In genomic region chr7:19107392-19108147, GRCh38 we compare ENCODE assay signal across 9 cellular contexts. TPM values are rescaled to one million over a fixed set of nuclear protein-coding genes. Genes with fewer than 3 reads are reported as not detected.
DNase-seq lines count a peak whose midpoint lies in the region; ATAC-seq and TF ChIP-seq lines count a peak whose summit lies in the region.
"Had no signal": no experiment of that assay in that cellular context is flagged by ENCODE, and none has a peak within 500 bp of the region (broad histone marks: within the 10 kb centered on the region; RNA-seq: fewer than 3 reads in every experiment).

No MANE protein-coding gene starts in this region.

- POLR2A ChIA-PET in PC-3 (lab: Charles Lee; ENCODE audit: unreplicated experiment), result no interaction called here
- POLR2A ChIA-PET in PC-9 (lab: Charles Lee; ENCODE audit: unreplicated experiment), result no interaction called here

- no peaks in the 10 kb centered on the region for H3K36me3 ChIP-seq in PC-3 (ENCODE audit: low read depth, low read length)
- H3K36me3 ChIP-seq in PC-9 (ENCODE audit: low read depth), result no peaks in the 10 kb centered on the region

- H3K4me3 ChIP-seq in PC-3 (ENCODE audit: low read length) (peak overlapping the region; percentile 74), PC-9 (no peak overlapping the region)

- H2AFZ ChIP-seq in PC-3 (ENCODE audit: low read length) (peak overlapping the region; percentile 96), PC-9 (no peak overlapping the region)

- H3K9me3 ChIP-seq in PC-3 (ENCODE audit: low read length) (no peaks in the 10 kb centered on the region), PC-9 (ENCODE audit: insufficient read depth, low read depth) (no peaks in the 10 kb centered on the region; the same call in 1 of the 2 replicates)

- ATAC-seq in PC-3, result peak; percentile 58
- peak; percentile 45 for ATAC-seq in foreskin keratinocyte
- no peak for ATAC-seq in GM21786 (IDR thresholded peaks at IDR 0.05; ENCODE audit: unreplicated experiment)

- TF ChIP-seq CTCF in PC-3 (conservative IDR thresholded peaks at IDR 0.05; ENCODE audit: low read depth, low read length) (no peak), foreskin keratinocyte (conservative IDR thresholded peaks at IDR 0.05) (no peak), PC-9 (conservative IDR thresholded peaks at IDR 0.05) (no peak)

- no peaks in the 10 kb centered on the region for H4K20me1 ChIP-seq in PC-3 (ENCODE audit: low read length)
- H4K20me1 ChIP-seq in PC-9 (ENCODE audit: insufficient read depth), result no peaks in the 10 kb centered on the region

- H3K27ac ChIP-seq in PC-3 (ENCODE audit: low read length), result no peak overlapping the region
- no peak overlapping the region for H3K27ac ChIP-seq in foreskin keratinocyte
- H3K27ac ChIP-seq in PC-9, result no peak overlapping the region

- H3K27me3 ChIP-seq in PC-3 (ENCODE audit: low read length), result no peaks in the 10 kb centered on the region
- H3K27me3 ChIP-seq in foreskin keratinocyte, result peaks cover 100% of the 10 kb centered on the region
- H3K27me3 ChIP-seq in PC-9 (ENCODE audit: insufficient read depth, low read depth), result no peaks in the 10 kb centered on the region; the same call in 1 of the 2 replicates

- H3F3A ChIP-seq in PC-3 (ENCODE audit: low read length, unreplicated experiment) (no peaks in the 10 kb centered on the region), PC-9 (ENCODE audit: insufficient read depth, low read depth) (no peaks in the 10 kb centered on the region)

- intact Hi-C loops in PC-3 (cut with micrococcal nuclease), result no loop called here
- intact Hi-C loops in posterior vena cava (cut with DNase I), result no loop called here
- intact Hi-C loops in PC-9 (cut with micrococcal nuclease; ENCODE audit: unreplicated experiment), result no loop called here

- CTCF ChIA-PET in PC-3 (lab: Charles Lee), result no interaction called here
- CTCF ChIA-PET in PC-9 (lab: Charles Lee), result no interaction called here

- peak overlapping the region; percentile 41 for H3K9ac ChIP-seq in PC-3 (ENCODE audit: low read length)

- peak overlapping the region; percentile 92 for H3K4me2 ChIP-seq in PC-3 (ENCODE audit: low read length)
- no peak overlapping the region for H3K4me2 ChIP-seq in PC-9

- BruUV-seq in PC-3 (replicated peaks; lab: Mats Ljungman, UMichigan) (no TSS peak), PC-9 (replicated peaks; lab: Mats Ljungman, UMichigan) (no TSS peak)

- H3K9me2 ChIP-seq in PC-3 (replicated peaks; ENCODE audit: low read length) (no peaks in the 10 kb centered on the region), PC-9 (ENCODE audit: insufficient read depth) (no peaks in the 10 kb centered on the region)

- DNase-seq in EL (peak; percentile 86), PC-3 (peak; percentile 33), foreskin keratinocyte (peak in 1 of 2 donors; percentile 38), posterior vena cava (ENCODE audit: low spot score) (peak; percentile 76), PC-9 (no peak), NCI-H2196 treated with DMSO at 0.1 percent for 48 hours (lab: John Stamatoyannopoulos, UW; ENCODE audit: unreplicated experiment) (no peak), NCI-H1436 treated with DMSO at 0.1 percent for 48 hours (lab: John Stamatoyannopoulos, UW) (no peak)

- H3K79me2 ChIP-seq in PC-3 (ENCODE audit: low read length) (no peaks in the 10 kb centered on the region), PC-9 (ENCODE audit: low read depth) (no peaks in the 10 kb centered on the region)

- no peaks in the 10 kb centered on the region; the same call in 1 of the 2 replicates for H3K4me1 ChIP-seq in PC-3 (ENCODE audit: insufficient read depth, low read length)
- H3K4me1 ChIP-seq in foreskin keratinocyte, result no peaks in the 10 kb centered on the region
- no peaks in the 10 kb centered on the region for H3K4me1 ChIP-seq in PC-9 (replicated peaks; ENCODE audit: insufficient read depth)

RNA-seq across cellular contexts. Expression of gene TWIST1, which starts 9.9 kb away (rescaled TPM):
- total RNA-seq in PC-3 (2014; rRNA removed) (15.7 and 22.3 TPM in 2 replicates), foreskin keratinocyte (0.28 and 0.31 TPM in 2 replicates), posterior vena cava (1 to 10 TPM; 2.0 to 5.0 TPM), PC-9 (2021) (1.0 and 2.0 TPM in 2 replicates)
- polyA plus RNA-seq in foreskin keratinocyte, result 0.06 and 0.31 TPM in 2 replicates

RNA-seq across cellular contexts. Expression of gene FERD3L, which starts 37.7 kb away (rescaled TPM):
- total RNA-seq in PC-3 (2014; rRNA removed) (not detected in 2 replicates), foreskin keratinocyte (not detected in 2 replicates), posterior vena cava (not detected), PC-9 (2021) (not detected in 2 replicates)
- polyA plus RNA-seq in foreskin keratinocyte, result not detected in 2 replicates
- total RNA-seq: pulmonary artery endothelial cell had no signal

Comparison
In these comparisons a context has a peak if more than half of its experiments do, and no peak if none do; other contexts are left out.
1. DNase-seq: peak in EL (single experiment), PC-3 (single experiment) and posterior vena cava (single experiment); none in PC-9 (0 of 2), NCI-H2196 treated with DMSO at 0.1 percent for 48 hours (single experiment) and NCI-H1436 treated with DMSO at 0.1 percent for 48 hours (single experiment).